In genomic region chr16:8781797-8782196, GRCh38 we compare ENCODE assay signal across 7 cellular contexts.
"Had no signal": no experiment of that assay in that cellular context is flagged by ENCODE, and none has a peak within 500 bp of the region (broad histone marks: within the 10 kb centered on the region; RNA-seq: fewer than 3 reads in every experiment).

No MANE protein-coding gene starts in this region.

- H3K9ac ChIP-seq: GM23248 had no signal

- H2AFZ ChIP-seq: GM23248 had no signal

- FAIRE-seq: H54, HTR-8/SVneo had no signal

- H3K27ac ChIP-seq: GM23248 had no signal

- DNase-seq: GM23248, GOT3, H9, HCEC 1CT, KBM-7 had no signal

- H3K4me3 ChIP-seq: GM23248 had no signal
